In genomic region chr19:58408152-58409009, GRCh38 we compare ENCODE assay signal across 1 cellular context.
TF ChIP-seq lines count a peak whose summit lies in the region.

Gene ZNF584, plus strand, starts transcription at chr19:58408649. Its CDS starts 499 bp downstream, at chr19:58409148.

TF ChIP-seq in H1, 55 proteins besides CTCF, POLR2A, EP300 and RAD21:
- TF ChIP-seq MAX (IDR thresholded peaks at IDR 0.05) (no peak; the same call in 1 of the 2 replicates), SIX5 (IDR thresholded peaks at IDR 0.05; ENCODE audit: low read depth, low read length) (peak; percentile 73), SIN3A (conservative IDR thresholded peaks at IDR 0.05 in 1 of 2, IDR thresholded peaks at IDR 0.05 in 1 of 2; ENCODE audit: low read depth in 1 of 2, low read length in 2 of 2) (peak; percentile 82 to 90; a peak in 3 of 4 replicates), TEAD4 (IDR thresholded peaks at IDR 0.05; ENCODE audit: low read depth, low read length) (no peak), RBBP5 (IDR thresholded peaks at IDR 0.05; ENCODE audit: borderline replicate concordance, low read depth, low read length) (no peak; the same call in 1 of the 2 replicates), NANOG (IDR thresholded peaks at IDR 0.05; ENCODE audit: insufficient read depth, low read depth, low read length, poor library complexity, severe bottlenecking) (peak; percentile 71), BACH1 (IDR thresholded peaks at IDR 0.05; ENCODE audit: low read length) (0 out of 2 replicates have a peak, but pooled peaks have one; percentile 18), CBX5 (IDR thresholded peaks at IDR 0.05; ENCODE audit: low read depth, low read length) (no peak), KDM1A (IDR thresholded peaks at IDR 0.05; ENCODE audit: borderline replicate concordance, low read length) (no peak), JUND (IDR thresholded peaks at IDR 0.05; ENCODE audit: low read length) (no peak), SRF (IDR thresholded peaks at IDR 0.05; ENCODE audit: low read depth, low read length) (no peak), NRF1 (IDR thresholded peaks at IDR 0.05; ENCODE audit: low read depth, low read length) (no peak), TAF7 (optimal IDR thresholded peaks at IDR 0.05; ENCODE audit: borderline replicate concordance, low read depth, low read length) (peak; percentile 78), CBX8 (IDR thresholded peaks at IDR 0.05; ENCODE audit: borderline replicate concordance, low read depth, low read length) (no peak), SAP30 (IDR thresholded peaks at IDR 0.05; ENCODE audit: insufficient read depth, insufficient replicate concordance, low read length) (no peak), TBP (IDR thresholded peaks at IDR 0.05; ENCODE audit: low read depth, low read length) (peak; percentile 87), KDM5A (IDR thresholded peaks at IDR 0.05; ENCODE audit: low read length) (no peak), GTF2F1 (IDR thresholded peaks at IDR 0.05; ENCODE audit: borderline replicate concordance, low read depth, low read length) (no peak), YY1 (IDR thresholded peaks at IDR 0.05; ENCODE audit: low read depth, low read length) (no peak), EGR1 (IDR thresholded peaks at IDR 0.05; ENCODE audit: borderline replicate concordance, low read depth, low read length) (peak; percentile 82; the same call in 1 of the 2 replicates), E2F6 (IDR thresholded peaks at IDR 0.05) (no peak), TAF1 (IDR thresholded peaks at IDR 0.05; ENCODE audit: low read depth, low read length) (peak; percentile 90), RFX5 (IDR thresholded peaks at IDR 0.05; ENCODE audit: borderline replicate concordance, low read depth, low read length) (no peak), USF2 (IDR thresholded peaks at IDR 0.05; ENCODE audit: low read length) (no peak), FOSL1 (IDR thresholded peaks at IDR 0.05; ENCODE audit: insufficient read depth, low read depth, low read length) (no peak), SP4 (IDR thresholded peaks at IDR 0.05; ENCODE audit: low read length) (peak; percentile 70; the same call in 1 of the 2 replicates), CHD2 (IDR thresholded peaks at IDR 0.05; ENCODE audit: low read length) (0 out of 2 replicates have a peak, but pooled peaks have one; percentile 29), PHF8 (conservative IDR thresholded peaks at IDR 0.05; ENCODE audit: low read depth, low read length) (peak; percentile 89), HDAC6 (IDR thresholded peaks at IDR 0.05; ENCODE audit: low read depth, low read length) (no peak), SIRT6 (IDR thresholded peaks at IDR 0.05; ENCODE audit: low read length) (no peak), BCL11A (IDR thresholded peaks at IDR 0.05; ENCODE audit: low read depth in 2 of 2, low read length in 2 of 2) (no peak), RNF2 (IDR thresholded peaks at IDR 0.05; ENCODE audit: borderline replicate concordance, low read depth, low read length, missing control alignments, poor library complexity, severe bottlenecking) (no peak), JUN (IDR thresholded peaks at IDR 0.05; ENCODE audit: low read depth, low read length) (no peak), TCF12 (IDR thresholded peaks at IDR 0.05; ENCODE audit: low read depth, low read length) (no peak), MAFK (IDR thresholded peaks at IDR 0.05; ENCODE audit: low read depth, low read length) (no peak), SP2 (IDR thresholded peaks at IDR 0.05; ENCODE audit: low read length) (no peak), SUZ12 (IDR thresholded peaks at IDR 0.05; ENCODE audit: low read length) (no peak), ZNF274 (IDR thresholded peaks at IDR 0.05; ENCODE audit: borderline replicate concordance, extremely low read depth, low read length) (no peak), CREB1 (IDR thresholded peaks at IDR 0.05) (peak; percentile 80), ATF2 (IDR thresholded peaks at IDR 0.05; ENCODE audit: low read length) (no peak), CHD1 (IDR thresholded peaks at IDR 0.05; ENCODE audit: low read depth, low read length) (no peak), EZH2 (IDR thresholded peaks at IDR 0.05; ENCODE audit: low read depth, low read length, severe bottlenecking) (no peak), GABPA (IDR thresholded peaks at IDR 0.05; ENCODE audit: borderline replicate concordance, insufficient read depth, low read length) (peak; percentile 14; the same call in 1 of the 2 replicates), CTBP2 (IDR thresholded peaks at IDR 0.05; ENCODE audit: borderline replicate concordance, insufficient read depth, insufficient read length, low read length) (no peak), SP1 (IDR thresholded peaks at IDR 0.05; ENCODE audit: low read depth, low read length) (no peak), CHD7 (IDR thresholded peaks at IDR 0.05; ENCODE audit: insufficient replicate concordance, low read length) (no peak), ASH2L (IDR thresholded peaks at IDR 0.05; ENCODE audit: low read length) (no peak), HDAC2 (IDR thresholded peaks at IDR 0.05; ENCODE audit: borderline replicate concordance in 1 of 2, low read depth in 2 of 2, low read length in 2 of 2) (no peak), KDM4A (IDR thresholded peaks at IDR 0.05; ENCODE audit: low read depth, low read length, severe bottlenecking) (peak; percentile 92), RXRA (IDR thresholded peaks at IDR 0.05; ENCODE audit: insufficient read depth, low read depth, low read length) (no peak), BRCA1 (IDR thresholded peaks at IDR 0.05; ENCODE audit: low read depth, low read length) (no peak), ATF3 (IDR thresholded peaks at IDR 0.05; ENCODE audit: insufficient read depth, low read depth, low read length) (no peak), CEBPB (IDR thresholded peaks at IDR 0.05; ENCODE audit: low read depth, low read length) (no peak), POLR2AphosphoS5 (IDR thresholded peaks at IDR 0.05; ENCODE audit: low read depth, low read length) (peak; percentile 86), POU5F1 (IDR thresholded peaks at IDR 0.05; ENCODE audit: low read depth, low read length) (no peak)
